In genomic region chr11:62853279-62853965, GRCh38 we compare ENCODE assay signal across 9 cellular contexts. TPM values are rescaled to one million over a fixed set of nuclear protein-coding genes. Genes with fewer than 3 reads are reported as not detected.
DNase-seq lines count a peak whose midpoint lies in the region; ATAC-seq and TF ChIP-seq lines count a peak whose summit lies in the region.
"Had no signal": no experiment of that assay in that cellular context is flagged by ENCODE, and none has a peak within 500 bp of the region (broad histone marks: within the 10 kb centered on the region; RNA-seq: fewer than 3 reads in every experiment).

No MANE protein-coding gene starts in this region.

- H3K4me2 ChIP-seq in mammary epithelial cell (ENCODE audit: insufficient read depth, low read depth, low read length): peak overlapping the region; percentile 85

- H3K36me3 Mint-ChIP-seq in CD8-positive, alpha-beta memory T cell: peaks cover 6 to 52% (median 24%) of the 10 kb centered on the region in 3 donors
- peaks cover 9 to 13% of the 10 kb centered on the region in 2 donors for H3K36me3 Mint-ChIP-seq in naive B cell

- CTCF ChIA-PET in CD8-positive, alpha-beta memory T cell (lab: Charles Lee): interaction anchor here (1.0 to 4.6 kb wide), 7 partner anchors 13 to 93 kb away, joined by 3 to 32 read pairs (median 4); partner anchors contain the start of genes SLC3A2, STX5, TMEM179B and WDR74
- CTCF ChIA-PET in mammary epithelial cell (lab: Charles Lee; ENCODE audit: low non-redundant PET): interaction anchor here (0.6 kb wide), 1 partner anchor 14 kb away, joined by 3 read pairs; no protein-coding TSS in a partner anchor

- TF ChIP-seq CTCF in LNCaP clone FGC (IDR thresholded peaks at IDR 0.05; ENCODE audit: control insufficient read depth, extremely low read depth, insufficient read depth) (no peak), mammary epithelial cell (conservative IDR thresholded peaks at IDR 0.05 in 1 of 2, IDR thresholded peaks at IDR 0.05 in 1 of 2; ENCODE audit: extremely low read depth in 1 of 2, insufficient read depth in 1 of 2, low read depth in 1 of 2, low read length in 2 of 2) (no peak)

- H3K27me3 Mint-ChIP-seq in CD8-positive, alpha-beta memory T cell: peaks cover 0 to 6% of the 10 kb centered on the region in 2 donors
- no peaks in the 10 kb centered on the region for H3K27me3 Mint-ChIP-seq in naive B cell

- peak overlapping the region; percentile 94 to 99 (median 98) for H3K4me3 Mint-ChIP-seq in CD8-positive, alpha-beta memory T cell
- peak overlapping the region in 6 of 8 donors; percentile 55 to 100 (median 91) for H3K4me3 Mint-ChIP-seq in naive B cell

- H3K27ac ChIP-seq in CD8-positive, alpha-beta memory T cell (ENCODE audit: low read depth, low read length): no peak overlapping the region
- H3K27ac ChIP-seq in mammary epithelial cell (ENCODE audit: insufficient read depth, low read depth, low read length): peak overlapping the region; percentile 77

- no peak overlapping the region for H2AFZ ChIP-seq in mammary epithelial cell (ENCODE audit: low read depth, low read length)

- dilution Hi-C loops in mammary epithelial cell (cut with HindIII; ENCODE audit: low sequenced_read_pairs): loop anchor here (25.0 kb wide), 1 partner anchor 466 kb away; no protein-coding TSS in a partner anchor

- POLR2A ChIA-PET in CD8-positive, alpha-beta memory T cell (lab: Charles Lee): interaction anchor here (0.9 to 8.5 kb wide), 9 partner anchors 9 to 126 kb away, joined by 3 to 215 read pairs (median 33); partner anchors contain the start of genes HNRNPUL2, SLC3A2, STX5 and TEX54

- peaks cover 35% of the 10 kb centered on the region for H3K36me3 ChIP-seq in CD8-positive, alpha-beta memory T cell (ENCODE audit: insufficient read depth, low read length)
- H3K36me3 ChIP-seq in mammary epithelial cell (ENCODE audit: insufficient read depth, low read length): peaks cover 34% of the 10 kb centered on the region

- ATAC-seq in naive B cell (ENCODE audit: low read depth in 2 of 2): no peak
- no peak for ATAC-seq in HG03460 (IDR thresholded peaks at IDR 0.05; ENCODE audit: unreplicated experiment)
- ATAC-seq in HG03097 (IDR thresholded peaks at IDR 0.05; ENCODE audit: low FRiP score, unreplicated experiment): no peak
- no peak for ATAC-seq in GM18870 (IDR thresholded peaks at IDR 0.05; ENCODE audit: unreplicated experiment)

- no peaks in the 10 kb centered on the region for H3K27me3 ChIP-seq in CD8-positive, alpha-beta memory T cell (ENCODE audit: insufficient read depth, low read length, poor library complexity, severe bottlenecking)
- H3K27me3 ChIP-seq in mammary epithelial cell (ENCODE audit: insufficient read depth, low read length): no peaks in the 10 kb centered on the region

- peak overlapping the region; percentile 98 for H3K4me3 ChIP-seq in CD8-positive, alpha-beta memory T cell (ENCODE audit: low read length)
- H3K4me3 ChIP-seq in LNCaP clone FGC (ENCODE audit: low read depth, low read length) (peak overlapping the region; percentile 91), mammary epithelial cell (replicated peaks in 1 of 3; ENCODE audit: insufficient read depth in 1 of 3, low read depth in 2 of 3, low read length in 3 of 3) (peak overlapping the region; percentile 74 to 86 (median 84))

- H3K9me3 ChIP-seq in CD8-positive, alpha-beta memory T cell (ENCODE audit: low read length): no peaks in the 10 kb centered on the region
- no peaks in the 10 kb centered on the region for H3K9me3 ChIP-seq in mammary epithelial cell (replicated peaks; ENCODE audit: insufficient read depth, low read length)

- H3K9me3 Mint-ChIP-seq in CD8-positive, alpha-beta memory T cell: peaks cover 0 to 5% (median 0%) of the 10 kb centered on the region in 5 donors
- no peaks in the 10 kb centered on the region for H3K9me3 Mint-ChIP-seq in naive B cell

- peaks cover 47% of the 10 kb centered on the region for H3K4me1 ChIP-seq in CD8-positive, alpha-beta memory T cell (ENCODE audit: insufficient read depth, low read length)
- H3K4me1 ChIP-seq in mammary epithelial cell (ENCODE audit: insufficient read depth, low read length): peaks cover 19% of the 10 kb centered on the region

- peak overlapping the region; percentile 79 to 96 (median 94) for H3K27ac Mint-ChIP-seq in CD8-positive, alpha-beta memory T cell
- H3K27ac Mint-ChIP-seq in naive B cell: peak overlapping the region in 4 of 6 donors; percentile 43 to 95 (median 72)

- H4K20me1 ChIP-seq in mammary epithelial cell (ENCODE audit: insufficient read depth, low read length): peaks cover 17% of the 10 kb centered on the region

- in situ Hi-C loops in mammary epithelial cell (cut with MboI; ENCODE audit: low sequenced_read_pairs in 2 of 2): loop anchor here in 1 of 2 donors (25.0 kb wide), 1 partner anchor 466 kb away; no protein-coding TSS in a partner anchor

- 62% methylated on average over 7 of the region's 7 CpGs for WGBS in mammary epithelial cell (ENCODE audit: low coverage, missing lambda C conversion rate)

- H3K9ac ChIP-seq in mammary epithelial cell (ENCODE audit: insufficient read depth, low read length): peak overlapping the region; percentile 96

- intact Hi-C loops in mammary epithelial cell (cut with micrococcal nuclease): no loop called here

- peaks cover 46 to 73% (median 55%) of the 10 kb centered on the region in 3 donors for H3K4me1 Mint-ChIP-seq in CD8-positive, alpha-beta memory T cell
- peaks cover 34 to 59% (median 53%) of the 10 kb centered on the region in 3 donors for H3K4me1 Mint-ChIP-seq in naive B cell

- peak in 2 of 5 donors; percentile 36 to 49 for DNase-seq in CD8-positive, alpha-beta memory T cell
- no peak for DNase-seq in LNCaP clone FGC (ENCODE audit: low read depth)
- no peak for DNase-seq in mammary epithelial cell
- DNase-seq in naive B cell: no peak
- DNase-seq in AML-193 (lab: John Stamatoyannopoulos, UW): no peak
- DNase-seq: dermis blood vessel endothelial cell had no signal

- H3K79me2 ChIP-seq in mammary epithelial cell (ENCODE audit: insufficient read depth, low read length): peaks cover 47% of the 10 kb centered on the region

- no TSS peak for BruUV-seq in mammary epithelial cell (replicated peaks; lab: Mats Ljungman, UMichigan)

RNA-seq across cellular contexts. Expression of gene WDR74, which starts 14.0 kb away (rescaled TPM):
- total RNA-seq in CD8-positive, alpha-beta memory T cell: 100 to 1,000 TPM; 124 to 131 TPM
- polyA plus RNA-seq in CD8-positive, alpha-beta memory T cell: 42.4 TPM
- 10 to 100 TPM; 36.7 to 66.5 TPM for total RNA-seq in mammary epithelial cell
- polyA plus RNA-seq in mammary epithelial cell: 59.5 TPM
- polyA minus RNA-seq in mammary epithelial cell: 53.5 TPM
- 10 to 100 TPM; 42.0 to 77.0 (median 54.6) TPM for polyA plus RNA-seq in naive B cell (ENCODE audit: low read depth in 6 of 6)

RNA-seq across cellular contexts. Expression of gene TEX54, which starts 20.8 kb away (rescaled TPM):
- total RNA-seq in CD8-positive, alpha-beta memory T cell: under 1 TPM in 1 of 2 experiments, not detected in 1; 0.50 TPM
- polyA plus RNA-seq in CD8-positive, alpha-beta memory T cell: 0.66 TPM
- not detected for total RNA-seq in mammary epithelial cell
- polyA plus RNA-seq in mammary epithelial cell (not detected), naive B cell (ENCODE audit: low read depth in 6 of 6) (1 to 10 TPM in 5 of 6 donors, not detected in 1; 2.3 to 7.0 (median 3.7) TPM)
- not detected for polyA minus RNA-seq in mammary epithelial cell
- total RNA-seq: dermis blood vessel endothelial cell had no signal

RNA-seq across cellular contexts. Expression of gene STX5, which starts 21.6 kb away (rescaled TPM):
- total RNA-seq in CD8-positive, alpha-beta memory T cell: 10 to 100 TPM; 34.7 to 35.3 TPM
- 37.2 TPM for polyA plus RNA-seq in CD8-positive, alpha-beta memory T cell
- 10 to 100 TPM; 26.7 to 44.1 TPM for total RNA-seq in mammary epithelial cell
- polyA plus RNA-seq in mammary epithelial cell: 35.1 TPM
- 34.8 TPM for polyA minus RNA-seq in mammary epithelial cell
- 10 to 100 TPM; 46.4 to 64.2 (median 51.5) TPM for polyA plus RNA-seq in naive B cell (ENCODE audit: low read depth in 6 of 6)

RNA-seq across cellular contexts. Expression of gene SLC3A2, which starts 27.3 kb away (rescaled TPM):
- total RNA-seq in CD8-positive, alpha-beta memory T cell: 100 to 1,000 TPM; 426 to 430 TPM
- polyA plus RNA-seq in CD8-positive, alpha-beta memory T cell: 180 TPM
- 1,000 to 10,000 TPM; 1,418 to 1,465 TPM for total RNA-seq in mammary epithelial cell
- polyA plus RNA-seq in mammary epithelial cell: 1,009 TPM
- polyA minus RNA-seq in mammary epithelial cell: 581 TPM
- polyA plus RNA-seq in naive B cell (ENCODE audit: low read depth in 6 of 6): 100 to 1,000 TPM in 2 of 6 donors, 10 to 100 TPM in 4; 63.1 to 135 (median 81.1) TPM

RNA-seq across cellular contexts. Expression of gene NXF1, which starts 48.2 kb away (rescaled TPM):
- 100 to 1,000 TPM; 112 to 126 TPM for total RNA-seq in CD8-positive, alpha-beta memory T cell
- polyA plus RNA-seq in CD8-positive, alpha-beta memory T cell: 81.2 TPM
- total RNA-seq in mammary epithelial cell: 10 to 100 TPM; 24.3 to 43.4 TPM
- polyA plus RNA-seq in mammary epithelial cell (25.8 TPM), naive B cell (ENCODE audit: low read depth in 6 of 6) (100 to 1,000 TPM in 2 of 6 donors, 10 to 100 TPM in 4; 60.9 to 121 (median 90.6) TPM)
- polyA minus RNA-seq in mammary epithelial cell: 102 TPM
